Comparison of ENCODE assay signal across 38 cellular contexts in the genomic region with DNA sequence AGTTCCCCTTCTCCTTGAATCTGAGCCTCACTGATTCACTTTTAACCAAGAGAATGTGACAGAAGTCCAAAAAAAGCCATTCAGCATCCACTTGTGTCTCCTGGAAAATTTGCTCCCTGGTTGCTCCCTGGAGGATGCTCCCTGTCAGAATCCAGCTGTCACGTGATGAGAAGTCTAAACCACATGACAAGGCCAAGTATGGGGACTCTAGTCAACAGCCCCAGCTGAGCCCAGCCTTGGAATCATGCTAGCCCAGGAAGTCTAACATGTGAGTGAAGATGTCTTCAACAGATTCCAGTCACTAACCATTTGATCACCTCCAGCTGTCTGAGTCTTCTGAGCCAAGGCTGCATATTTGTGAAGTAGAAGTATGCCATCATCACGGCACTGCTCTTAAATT. TPM values are rescaled to one million over a fixed set of nuclear protein-coding genes. Genes with fewer than 3 reads are reported as not detected.
"Had no signal": no experiment of that assay in that cellular context is flagged by ENCODE, and none has a peak within 500 bp of the region (broad histone marks: within the 10 kb centered on the region; RNA-seq: fewer than 3 reads in every experiment).

No MANE protein-coding gene starts in this region.

- H3K27ac ChIP-seq: adrenal gland, ascending aorta, cardiac muscle cell, coronary artery, dorsolateral prefrontal cortex, heart right ventricle, left lung, parathyroid adenoma, psoas muscle, stomach, thyroid gland, VCaP had no signal

- H3K79me2 ChIP-seq: parathyroid adenoma had no signal

- H3K9ac ChIP-seq: parathyroid adenoma had no signal

- H3K4me3 ChIP-seq: adrenal gland, ascending aorta, cardiac muscle cell, coronary artery, dorsolateral prefrontal cortex, heart right ventricle, left lung, psoas muscle, stomach, thyroid gland had no signal

- DNase-seq: activated CD4-positive, alpha-beta memory T cell treated with anti-CD3 and anti-CD28 coated beads for 36 hours; activated CD4-positive, alpha-beta T cell treated with anti-CD3 and anti-CD28 coated beads, Interleukin-2, amount 10 ng/mL, durations not matched to agents 24 days and 14 days; activated CD8-positive, alpha-beta memory T cell treated with anti-CD3 and anti-CD28 coated beads, Interleukin-2, amount 50 U/mL, for 4 hours; activated effector memory CD4-positive, alpha-beta T cell treated with anti-CD3 and anti-CD28 coated beads, Interleukin-2, amount 50 U/mL, for 16 hours; activated naive CD4-positive, alpha-beta T cell treated with anti-CD3 and anti-CD28 coated beads for 36 hours; activated naive CD8-positive, alpha-beta T cell treated with anti-CD3 and anti-CD28 coated beads for 36 hours; activated T-cell treated with anti-CD3 and anti-CD28 coated beads, Interleukin-2, amount 50 U/mL, for 1 hour; adrenal gland; cerebellar nuclear complex; dorsolateral prefrontal cortex; effector memory CD4-positive, alpha-beta T cell; foreskin fibroblast; kidney glomerular epithelial cell; left lung; naive thymus-derived CD4-positive, alpha-beta T cell; occipital lobe; psoas muscle; stimulated activated CD4-positive, alpha-beta T cell treated with anti-CD3 and anti-CD28 coated beads, Interleukin-15, amount 100 ng/mL, for 24 hours; stimulated activated CD4-positive, alpha-beta T cell treated with anti-CD3 and anti-CD28 coated beads, Interleukin-2, amount 100 ng/mL, for 24 hours; stimulated activated naive B cell treated with anti-CD40 and anti-IgM and Interleukin-4, amounts not matched to agents 10 μg/mL and 1 μg/mL and 100 μg/mL, for 72 hours; stomach; T-helper 9 cell; thyroid gland had no signal

- H3K36me3 ChIP-seq: adrenal gland, ascending aorta, cardiac muscle cell, heart right ventricle, left lung, stomach, thyroid gland had no signal

- H3K4me1 ChIP-seq: adrenal gland, ascending aorta, parathyroid adenoma, psoas muscle, stomach, thyroid gland had no signal

- H3K27me3 ChIP-seq: adrenal gland, ascending aorta, cardiac muscle cell, dorsolateral prefrontal cortex, heart right ventricle, left lung, stomach, thyroid gland had no signal

- H2AFZ ChIP-seq: parathyroid adenoma had no signal

- FAIRE-seq: TTC549 had no signal

- ATAC-seq: activated CD4-positive, CD25-positive, alpha-beta regulatory T cell treated with anti-CD3 and anti-CD28 coated beads, Interleukin-2, amount 50 U/mL, for 24 hours; left lung; naive thymus-derived CD4-positive, alpha-beta T cell; psoas muscle; stimulated activated naive B cell treated with anti-CD40 and anti-IgM and Interleukin-4, amounts not matched to agents 10 μg/mL and 1 μg/mL and 100 μg/mL, for 72 hours had no signal

- H3K9me3 ChIP-seq: adrenal gland, ascending aorta, psoas muscle, thyroid gland had no signal

RNA-seq across cellular contexts. Expression of a gene that starts 4.2 kb away (rescaled TPM):
- total RNA-seq: activated CD4-positive, alpha-beta memory T cell treated with anti-CD3 and anti-CD28 coated beads for 36 hours; activated CD4-positive, alpha-beta T cell treated with anti-CD3 and anti-CD28 coated beads, Interleukin-2, amount 10 ng/mL, durations not matched to agents 24 days and 14 days; activated CD8-positive, alpha-beta memory T cell treated with anti-CD3 and anti-CD28 coated beads for 36 hours; activated naive CD4-positive, alpha-beta T cell treated with anti-CD3 and anti-CD28 coated beads for 36 hours; activated naive CD8-positive, alpha-beta T cell treated with anti-CD3 and anti-CD28 coated beads for 36 hours; activated T-helper 1 cell treated with anti-CD3 and anti-CD28 coated beads, Interleukin-12 subunit alpha, Interleukin-12 subunit beta, Interleukin-2, Interleukin-4 antibody, amounts not matched to agents 30 ng/mL and 10 ng/mL and 1 ng/mL, durations not matched to agents 14 hours and 24 hours and 36 hours; adrenal gland; ascending aorta; cardiac muscle cell; dorsolateral prefrontal cortex; epithelial cell of proximal tubule; heart right ventricle; left lung; lung microvascular endothelial cell; mesothelial cell of epicardium; naive thymus-derived CD4-positive, alpha-beta T cell; occipital lobe; psoas muscle; stomach; thyroid gland; urinary bladder had no signal
- polyA plus RNA-seq: adrenal gland; heart right ventricle; naive thymus-derived CD4-positive, alpha-beta T cell; neural cell; psoas muscle; urinary bladder had no signal

RNA-seq across cellular contexts. Expression of a gene that starts 58.5 kb away (rescaled TPM):
- total RNA-seq: activated CD4-positive, alpha-beta memory T cell treated with anti-CD3 and anti-CD28 coated beads for 36 hours; activated CD4-positive, alpha-beta T cell treated with anti-CD3 and anti-CD28 coated beads, Interleukin-2, amount 10 ng/mL, durations not matched to agents 24 days and 14 days; activated CD8-positive, alpha-beta memory T cell treated with anti-CD3 and anti-CD28 coated beads for 36 hours; activated naive CD4-positive, alpha-beta T cell treated with anti-CD3 and anti-CD28 coated beads for 36 hours; activated naive CD8-positive, alpha-beta T cell treated with anti-CD3 and anti-CD28 coated beads for 36 hours; activated T-helper 1 cell treated with anti-CD3 and anti-CD28 coated beads, Interleukin-12 subunit alpha, Interleukin-12 subunit beta, Interleukin-2, Interleukin-4 antibody, amounts not matched to agents 30 ng/mL and 10 ng/mL and 1 ng/mL, durations not matched to agents 14 hours and 24 hours and 36 hours; adrenal gland; ascending aorta; epithelial cell of proximal tubule; heart right ventricle; lung microvascular endothelial cell; mesothelial cell of epicardium; naive thymus-derived CD4-positive, alpha-beta T cell; occipital lobe; psoas muscle; stomach; urinary bladder had no signal
- polyA plus RNA-seq: adrenal gland; cardiac muscle cell; heart right ventricle; naive thymus-derived CD4-positive, alpha-beta T cell; neural cell; psoas muscle; stomach; urinary bladder had no signal
